10 cellular contexts compared by ENCODE assay signal in the genomic region with DNA sequence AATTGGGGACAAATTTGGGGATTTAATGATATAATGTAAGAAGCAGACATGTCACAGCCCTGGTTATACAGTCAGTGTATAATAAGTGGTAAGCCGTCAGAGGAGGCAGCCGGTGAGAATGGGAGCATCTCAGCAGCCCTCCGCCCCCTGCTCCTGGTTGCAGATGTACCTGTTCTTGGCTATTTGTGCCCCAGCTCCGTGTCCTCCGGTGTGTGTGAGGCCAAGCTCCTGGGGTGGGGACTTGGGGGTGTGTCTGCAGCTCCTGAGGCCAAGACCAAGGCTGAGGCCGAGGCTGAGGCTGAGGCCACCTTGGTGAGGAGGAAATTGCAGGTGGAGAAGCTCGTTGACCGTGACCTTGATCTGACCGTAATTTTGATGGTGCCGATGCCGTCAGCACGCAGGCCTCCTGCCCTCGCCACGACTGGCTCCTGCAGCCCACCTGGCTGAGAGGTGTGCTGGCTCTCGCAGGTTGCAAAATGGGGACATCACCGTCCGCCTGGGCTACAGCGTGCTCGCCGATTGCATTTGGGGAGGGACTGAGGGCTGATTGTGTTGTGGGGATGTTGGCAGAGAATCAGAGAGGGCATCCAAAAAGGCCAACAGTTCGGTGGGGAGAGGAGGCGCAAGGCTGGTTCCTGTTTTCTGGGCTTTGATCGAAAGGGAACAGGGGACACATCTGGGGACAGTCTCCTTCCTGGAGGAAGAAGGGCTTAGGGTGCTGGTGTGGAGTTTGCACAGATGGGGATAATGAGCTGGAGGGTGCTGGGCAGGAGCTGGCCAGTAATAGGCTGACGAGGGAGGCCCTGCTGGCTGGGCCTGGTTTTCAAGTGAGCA.
DNase-seq lines count a peak whose midpoint lies in the region; ATAC-seq and TF ChIP-seq lines count a peak whose summit lies in the region.
"Had no signal": no experiment of that assay in that cellular context is flagged by ENCODE, and none has a peak within 500 bp of the region (broad histone marks: within the 10 kb centered on the region; RNA-seq: fewer than 3 reads in every experiment).

No MANE protein-coding gene starts in this region.

- H3K4me1 Mint-ChIP-seq in activated naive CD8-positive, alpha-beta T cell (ENCODE audit: low read depth) = peaks cover 79% of the 10 kb centered on the region
- H3K4me1 Mint-ChIP-seq in activated naive CD8-positive, alpha-beta T cell treated with anti-CD3 and anti-CD28 coated beads, Interleukin-2, amount 50 U/mL, for 24 hours = peaks cover 86% of the 10 kb centered on the region
- H3K4me1 Mint-ChIP-seq in natural killer cell treated with Interleukin-12 subunit alpha and Interleukin-12 subunit beta and Interleukin-15 and Interleukin-18, amount 100 ng/mL, for 72 hours (ENCODE audit: low read depth in 2 of 2) = peaks cover 43 to 45% of the 10 kb centered on the region in 2 donors

- no peak for ATAC-seq in activated naive CD8-positive, alpha-beta T cell treated with anti-CD3 and anti-CD28 coated beads, Interleukin-2, amount 50 U/mL, for 24 hours
- no peak for ATAC-seq in natural killer cell treated with Interleukin-12 subunit alpha and Interleukin-12 subunit beta and Interleukin-15 and Interleukin-18, amount 100 ng/mL, for 72 hours
- no peak for ATAC-seq in left colon

- H3K4me3 Mint-ChIP-seq in activated naive CD8-positive, alpha-beta T cell = peak overlapping the region; percentile 20
- H3K4me3 Mint-ChIP-seq in activated naive CD8-positive, alpha-beta T cell treated with anti-CD3 and anti-CD28 coated beads, Interleukin-2, amount 50 U/mL, for 24 hours = no peak overlapping the region
- peak overlapping the region; percentile 22 for H3K4me3 Mint-ChIP-seq in natural killer cell treated with Interleukin-12 subunit alpha and Interleukin-12 subunit beta and Interleukin-15 and Interleukin-18, amount 100 ng/mL, for 72 hours

- no peak for DNase-seq in activated naive CD8-positive, alpha-beta T cell treated with anti-CD3 and anti-CD28 coated beads, Interleukin-2, amount 50 U/mL, for 24 hours
- no peak for DNase-seq in dorsolateral prefrontal cortex
- DNase-seq in natural killer cell treated with Interleukin-12 subunit alpha and Interleukin-12 subunit beta and Interleukin-15 and Interleukin-18, amount 100 ng/mL, for 72 hours (ENCODE audit: low spot score) = peak; percentile 54
- DNase-seq in vagina (ENCODE audit: extremely low spot score in 2 of 2) = no peak
- DNase-seq in NAMALWA (ENCODE audit: low spot score) = no peak
- no peak for DNase-seq in midbrain (lab: John Stamatoyannopoulos, UW)
- DNase-seq in left colon = no peak
- DNase-seq: NCI-H2227 treated with DMSO at 0.1 percent for 48 hours had no signal

- H3K4me3 ChIP-seq in dorsolateral prefrontal cortex = no peak overlapping the region
- no peak overlapping the region for H3K4me3 ChIP-seq in vagina

- no peaks in the 10 kb centered on the region for H3K9me3 ChIP-seq in vagina

- TF ChIP-seq CTCF in dorsolateral prefrontal cortex (IDR thresholded peaks at IDR 0.05 in 54 of 56, conservative IDR thresholded peaks at IDR 0.05 in 2 of 56; ENCODE audit: low read depth in 1 of 56, partially characterized antibody in 56 of 56) (no peak), vagina (IDR thresholded peaks at IDR 0.05) (no peak)

- no peaks in the 10 kb centered on the region for H3K27me3 Mint-ChIP-seq in activated naive CD8-positive, alpha-beta T cell
- no peaks in the 10 kb centered on the region for H3K27me3 Mint-ChIP-seq in activated naive CD8-positive, alpha-beta T cell treated with anti-CD3 and anti-CD28 coated beads, Interleukin-2, amount 50 U/mL, for 24 hours
- no peaks in the 10 kb centered on the region for H3K27me3 Mint-ChIP-seq in natural killer cell treated with Interleukin-12 subunit alpha and Interleukin-12 subunit beta and Interleukin-15 and Interleukin-18, amount 100 ng/mL, for 72 hours

- H3K36me3 Mint-ChIP-seq in activated naive CD8-positive, alpha-beta T cell = no peaks in the 10 kb centered on the region
- H3K36me3 Mint-ChIP-seq in activated naive CD8-positive, alpha-beta T cell treated with anti-CD3 and anti-CD28 coated beads, Interleukin-2, amount 50 U/mL, for 24 hours (ENCODE audit: low read depth) = no peaks in the 10 kb centered on the region
- no peaks in the 10 kb centered on the region for H3K36me3 Mint-ChIP-seq in natural killer cell treated with Interleukin-12 subunit alpha and Interleukin-12 subunit beta and Interleukin-15 and Interleukin-18, amount 100 ng/mL, for 72 hours

- peaks cover 100% of the 10 kb centered on the region for H3K4me1 ChIP-seq in vagina

- intact Hi-C loops in dorsolateral prefrontal cortex (cut with DNase I) = loop anchor here in 1 of 2 donors (1.0 to 2.0 kb wide), 2 partner anchors 66 to 98 kb away; no protein-coding TSS in a partner anchor
- intact Hi-C loops in vagina (cut with DNase I) = loop anchor here (5.0 kb wide), 1 partner anchor 63 kb away; no protein-coding TSS in a partner anchor
- intact Hi-C loops in left colon (cut with DNase I, micrococcal nuclease) = loop anchor here in 1 of 2 donors (10.0 kb wide), 1 partner anchor 54 kb away; no protein-coding TSS in a partner anchor

- H3K36me3 ChIP-seq in vagina = no peaks in the 10 kb centered on the region

- H3K27me3 ChIP-seq in dorsolateral prefrontal cortex (no peaks in the 10 kb centered on the region), vagina (no peaks in the 10 kb centered on the region)

- H3K27ac ChIP-seq in dorsolateral prefrontal cortex (peak overlapping the region in 42 of 59 donors; percentile 3 to 88 (median 58)), vagina (peak overlapping the region; percentile 98)
- H3K27ac ChIP-seq: C4-2B had no signal

- no peak for TF ChIP-seq POLR2A in vagina (IDR thresholded peaks at IDR 0.05)

- H3K27ac Mint-ChIP-seq in activated naive CD8-positive, alpha-beta T cell = peak overlapping the region; percentile 75
- no peak overlapping the region for H3K27ac Mint-ChIP-seq in activated naive CD8-positive, alpha-beta T cell treated with anti-CD3 and anti-CD28 coated beads, Interleukin-2, amount 50 U/mL, for 24 hours
- peak overlapping the region; percentile 6 to 69 for H3K27ac Mint-ChIP-seq in natural killer cell treated with Interleukin-12 subunit alpha and Interleukin-12 subunit beta and Interleukin-15 and Interleukin-18, amount 100 ng/mL, for 72 hours

- no peaks in the 10 kb centered on the region for H3K9me3 Mint-ChIP-seq in activated naive CD8-positive, alpha-beta T cell (ENCODE audit: low read depth)
- H3K9me3 Mint-ChIP-seq in activated naive CD8-positive, alpha-beta T cell treated with anti-CD3 and anti-CD28 coated beads, Interleukin-2, amount 50 U/mL, for 24 hours = no peaks in the 10 kb centered on the region
- no peaks in the 10 kb centered on the region for H3K9me3 Mint-ChIP-seq in natural killer cell treated with Interleukin-12 subunit alpha and Interleukin-12 subunit beta and Interleukin-15 and Interleukin-18, amount 100 ng/mL, for 72 hours
